20 cellular contexts compared by ENCODE assay signal in genomic region chr15:74464897-74465296, GRCh38. TPM values are rescaled to one million over a fixed set of nuclear protein-coding genes. Genes with fewer than 3 reads are reported as not detected.
DNase-seq lines count a peak whose midpoint lies in the region; ATAC-seq and TF ChIP-seq lines count a peak whose summit lies in the region.
"Had no signal": no experiment of that assay in that cellular context is flagged by ENCODE, and none has a peak within 500 bp of the region (broad histone marks: within the 10 kb centered on the region; RNA-seq: fewer than 3 reads in every experiment).

No MANE protein-coding gene starts in this region.

- peak overlapping the region; percentile 58 for H3K27ac Mint-ChIP-seq in activated CD8-positive, alpha-beta memory T cell treated with anti-CD3 and anti-CD28 coated beads, Interleukin-2, amount 10 ng/mL, durations not matched to agents 7 days and 5 days
- peak overlapping the region; percentile 36 for H3K27ac Mint-ChIP-seq in activated T-helper 1 cell treated with anti-CD3 and anti-CD28 coated beads, Interleukin-12 subunit alpha, Interleukin-12 subunit beta, Interleukin-2, Interleukin-4 antibody, amounts not matched to agents 30 ng/mL and 10 ng/mL and 1 ng/mL, durations not matched to agents 14 hours and 24 hours and 36 hours

- CTCF ChIA-PET in activated CD8-positive, alpha-beta memory T cell treated with anti-CD3 and anti-CD28 coated beads, Interleukin-2, amount 10 ng/mL, durations not matched to agents 7 days and 5 days (lab: Charles Lee): no interaction called here

- intact Hi-C loops in activated T-helper 1 cell treated with anti-CD3 and anti-CD28 coated beads, Interleukin-12 subunit alpha, Interleukin-12 subunit beta, Interleukin-2, Interleukin-4 antibody, amounts not matched to agents 30 ng/mL and 10 ng/mL and 1 ng/mL, durations not matched to agents 14 hours and 24 hours and 36 hours (cut with micrococcal nuclease): loop anchor here (10.0 kb wide), 1 partner anchor 50 kb away; no protein-coding TSS in a partner anchor

- H3K9me2 ChIP-seq in Loucy (replicated peaks; ENCODE audit: low read depth, low read length): no peaks in the 10 kb centered on the region

- H3K9me3 ChIP-seq in Loucy (ENCODE audit: insufficient read depth, low read depth, low read length) (no peaks in the 10 kb centered on the region), neutrophil (no peaks in the 10 kb centered on the region)
- H3K9me3 ChIP-seq: A549, BE2C, SJSA1 had no signal

- H3K27ac ChIP-seq in neutrophil: peak overlapping the region; percentile 57
- H3K27ac ChIP-seq: A549, SJSA1 had no signal

- H2AFZ ChIP-seq in Loucy (ENCODE audit: low read length): no peak overlapping the region

- H3K36me3 Mint-ChIP-seq in activated CD8-positive, alpha-beta memory T cell treated with anti-CD3 and anti-CD28 coated beads, Interleukin-2, amount 10 ng/mL, durations not matched to agents 7 days and 5 days: peaks cover 35% of the 10 kb centered on the region
- H3K36me3 Mint-ChIP-seq in activated T-helper 1 cell treated with anti-CD3 and anti-CD28 coated beads, Interleukin-12 subunit alpha, Interleukin-12 subunit beta, Interleukin-2, Interleukin-4 antibody, amounts not matched to agents 30 ng/mL and 10 ng/mL and 1 ng/mL, durations not matched to agents 14 hours and 24 hours and 36 hours (ENCODE audit: low read depth): peaks cover 19% of the 10 kb centered on the region

- no peak for ATAC-seq in activated CD8-positive, alpha-beta memory T cell treated with anti-CD3 and anti-CD28 coated beads, Interleukin-2, amount 10 ng/mL, durations not matched to agents 7 days and 5 days
- no peak for ATAC-seq in HG02870 (IDR thresholded peaks at IDR 0.05; ENCODE audit: unreplicated experiment)
- ATAC-seq: A549, Right ventricle myocardium inferior had no signal

- H3K4me1 Mint-ChIP-seq in activated CD8-positive, alpha-beta memory T cell treated with anti-CD3 and anti-CD28 coated beads, Interleukin-2, amount 10 ng/mL, durations not matched to agents 7 days and 5 days: peaks cover 46% of the 10 kb centered on the region
- H3K4me1 Mint-ChIP-seq in activated T-helper 1 cell treated with anti-CD3 and anti-CD28 coated beads, Interleukin-12 subunit alpha, Interleukin-12 subunit beta, Interleukin-2, Interleukin-4 antibody, amounts not matched to agents 30 ng/mL and 10 ng/mL and 1 ng/mL, durations not matched to agents 14 hours and 24 hours and 36 hours (ENCODE audit: low read depth): peaks cover 44% of the 10 kb centered on the region

- H3K9me3 Mint-ChIP-seq in activated CD8-positive, alpha-beta memory T cell treated with anti-CD3 and anti-CD28 coated beads, Interleukin-2, amount 10 ng/mL, durations not matched to agents 7 days and 5 days (ENCODE audit: low read depth): peaks cover 2% of the 10 kb centered on the region
- H3K9me3 Mint-ChIP-seq in activated T-helper 1 cell treated with anti-CD3 and anti-CD28 coated beads, Interleukin-12 subunit alpha, Interleukin-12 subunit beta, Interleukin-2, Interleukin-4 antibody, amounts not matched to agents 30 ng/mL and 10 ng/mL and 1 ng/mL, durations not matched to agents 14 hours and 24 hours and 36 hours: peaks cover 11% of the 10 kb centered on the region

- H3K4me1 ChIP-seq in Loucy (ENCODE audit: insufficient read depth, low read length, poor library complexity, severe bottlenecking) (peaks cover 27% of the 10 kb centered on the region), neutrophil (ENCODE audit: control insufficient read depth in 1 of 2, insufficient read depth in 1 of 2, low read depth in 1 of 2, low read length in 1 of 2) (peaks cover 20 to 30% of the 10 kb centered on the region in 2 experiments)
- H3K4me1 ChIP-seq: BE2C had no signal

- H3F3A ChIP-seq in Loucy (ENCODE audit: low read depth): 0 out of 2 replicates have a peak, but pooled peaks cover 4% of the 10 kb centered on the region

- H3K36me3 ChIP-seq in Loucy (ENCODE audit: insufficient read depth, low read length): no peaks in the 10 kb centered on the region
- H3K36me3 ChIP-seq in neutrophil: no peaks in the 10 kb centered on the region
- H3K36me3 ChIP-seq: SJSA1 had no signal

- H3K4me3 Mint-ChIP-seq in activated CD8-positive, alpha-beta memory T cell treated with anti-CD3 and anti-CD28 coated beads, Interleukin-2, amount 10 ng/mL, durations not matched to agents 7 days and 5 days: no peak overlapping the region
- H3K4me3 Mint-ChIP-seq in activated T-helper 1 cell treated with anti-CD3 and anti-CD28 coated beads, Interleukin-12 subunit alpha, Interleukin-12 subunit beta, Interleukin-2, Interleukin-4 antibody, amounts not matched to agents 30 ng/mL and 10 ng/mL and 1 ng/mL, durations not matched to agents 14 hours and 24 hours and 36 hours: no peak overlapping the region

- no peak overlapping the region for H3K4me3 ChIP-seq in Loucy (ENCODE audit: low read length, poor library complexity, severe bottlenecking)
- no peak overlapping the region for H3K4me3 ChIP-seq in neutrophil (ENCODE audit: low read depth in 1 of 2, low read length in 1 of 2)
- H3K4me3 ChIP-seq: A549, SJSA1 had no signal

- TF ChIP-seq CTCF in Loucy (conservative IDR thresholded peaks at IDR 0.05; ENCODE audit: low read length): no peak
- TF ChIP-seq CTCF in neutrophil (IDR thresholded peaks at IDR 0.05): no peak
- no peak for TF ChIP-seq CTCF in GM20000 (IDR thresholded peaks at IDR 0.05; ENCODE audit: extremely low read depth, missing control alignments)

- peaks cover 30% of the 10 kb centered on the region for H3K79me2 ChIP-seq in Loucy (ENCODE audit: insufficient read depth, low read length)

- peaks cover 2% of the 10 kb centered on the region for H4K20me1 ChIP-seq in Loucy (ENCODE audit: insufficient read depth, low read length, poor library complexity, severe bottlenecking)

- H3K4me2 ChIP-seq in Loucy (ENCODE audit: low read depth, low read length, poor library complexity, severe bottlenecking): peak overlapping the region; percentile 36
- H3K4me2 ChIP-seq: A549 had no signal

- DNase-seq in activated CD8-positive, alpha-beta memory T cell treated with anti-CD3 and anti-CD28 coated beads, Interleukin-2, amount 10 ng/mL, durations not matched to agents 7 days and 5 days: no peak
- no peak for DNase-seq in activated CD8-positive, alpha-beta memory T cell treated with anti-CD3 and anti-CD28 coated beads for 24 hours
- DNase-seq in activated T-helper 1 cell treated with anti-CD3 and anti-CD28 coated beads, Interleukin-12 subunit alpha, Interleukin-12 subunit beta, Interleukin-2, Interleukin-4 antibody, amounts not matched to agents 30 ng/mL and 10 ng/mL and 1 ng/mL, durations not matched to agents 14 hours and 24 hours and 36 hours (ENCODE audit: low spot score): no peak
- DNase-seq in GDM1 (lab: John Stamatoyannopoulos, UW) (no peak), GM20000 (ENCODE audit: low spot score) (no peak)
- DNase-seq: BE2C, H7, MM.1S, NCI-H1092 treated with DMSO at 0.1 percent for 48 hours, NCI-H1436 treated with DMSO at 0.1 percent for 48 hours, NCI-H1930, NCI-H2227 treated with DMSO at 0.1 percent for 48 hours, NCI-H510A, NCI-H748 treated with DMSO at 0.1 percent for 48 hours had no signal

- H3K27me3 ChIP-seq in Loucy (ENCODE audit: insufficient read depth, low read length, poor library complexity, severe bottlenecking) (no peaks in the 10 kb centered on the region), neutrophil (no peaks in the 10 kb centered on the region)
- H3K27me3 ChIP-seq: BE2C, SJSA1 had no signal

- H3K9ac ChIP-seq in Loucy (ENCODE audit: low read depth, low read length, poor library complexity, severe bottlenecking): no peak overlapping the region

- no peaks in the 10 kb centered on the region for H3K27me3 Mint-ChIP-seq in activated CD8-positive, alpha-beta memory T cell treated with anti-CD3 and anti-CD28 coated beads, Interleukin-2, amount 10 ng/mL, durations not matched to agents 7 days and 5 days
- H3K27me3 Mint-ChIP-seq in activated T-helper 1 cell treated with anti-CD3 and anti-CD28 coated beads, Interleukin-12 subunit alpha, Interleukin-12 subunit beta, Interleukin-2, Interleukin-4 antibody, amounts not matched to agents 30 ng/mL and 10 ng/mL and 1 ng/mL, durations not matched to agents 14 hours and 24 hours and 36 hours (ENCODE audit: insufficient read depth): no peaks in the 10 kb centered on the region

RNA-seq across cellular contexts. Expression of gene UBL7, which starts 3.9 kb away (rescaled TPM):
- 10 to 100 TPM; 55.9 to 60.9 TPM for total RNA-seq in activated CD8-positive, alpha-beta memory T cell treated with anti-CD3 and anti-CD28 coated beads, Interleukin-2, amount 10 ng/mL, durations not matched to agents 7 days and 5 days
- 55.4 and 56.0 TPM in 2 replicates for total RNA-seq in activated T-helper 1 cell treated with anti-CD3 and anti-CD28 coated beads, Interleukin-12 subunit alpha, Interleukin-12 subunit beta, Interleukin-2, Interleukin-4 antibody, amounts not matched to agents 30 ng/mL and 10 ng/mL and 1 ng/mL, durations not matched to agents 14 hours and 24 hours and 36 hours

RNA-seq across cellular contexts. Expression of gene SEMA7A, which starts 31.1 kb away (rescaled TPM):
- 10 to 100 TPM; 26.4 to 32.9 TPM for total RNA-seq in activated CD8-positive, alpha-beta memory T cell treated with anti-CD3 and anti-CD28 coated beads, Interleukin-2, amount 10 ng/mL, durations not matched to agents 7 days and 5 days
- 102 TPM in 2 replicates for total RNA-seq in activated T-helper 1 cell treated with anti-CD3 and anti-CD28 coated beads, Interleukin-12 subunit alpha, Interleukin-12 subunit beta, Interleukin-2, Interleukin-4 antibody, amounts not matched to agents 30 ng/mL and 10 ng/mL and 1 ng/mL, durations not matched to agents 14 hours and 24 hours and 36 hours
